In the genomic region with DNA sequence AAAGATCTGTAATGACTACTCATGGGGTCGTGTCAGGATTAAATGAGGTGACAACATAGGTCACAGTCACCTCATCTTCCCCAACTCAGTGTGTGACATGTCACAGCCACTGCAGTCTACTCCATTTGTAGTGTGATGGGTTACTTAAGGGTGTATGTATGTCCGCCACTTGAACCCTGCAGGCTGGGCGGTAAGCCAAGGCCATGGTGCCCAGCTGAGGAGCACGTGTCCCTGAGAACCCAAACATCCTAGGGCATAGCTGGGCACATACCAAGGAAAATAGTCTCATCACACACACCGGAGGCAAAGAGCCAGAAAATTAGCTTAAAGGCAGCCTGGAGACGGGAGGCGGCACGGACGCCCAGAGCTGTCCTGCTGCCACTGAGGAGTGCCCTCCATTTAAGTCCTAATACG, we compare ENCODE assay signal across 1 cellular context.
TF ChIP-seq lines count a peak whose summit lies in the region.

No MANE protein-coding gene starts in this region.

TF ChIP-seq in HepG2, 621 proteins besides CTCF, POLR2A, EP300 and RAD21:
- TF ChIP-seq ZNF331 (CRISPR knock-in tag; IDR thresholded peaks at IDR 0.05) (no peak), MXD4 (CRISPR knock-in tag; IDR thresholded peaks at IDR 0.05) (no peak), KDM6A (CRISPR knock-in tag; IDR thresholded peaks at IDR 0.05; ENCODE audit: low read depth) (no peak), NFIB (CRISPR knock-in tag; IDR thresholded peaks at IDR 0.05; ENCODE audit: borderline replicate concordance) (no peak), SNAI1 (CRISPR knock-in tag; IDR thresholded peaks at IDR 0.05; ENCODE audit: borderline replicate concordance) (no peak), ZNF615 (CRISPR knock-in tag; IDR thresholded peaks at IDR 0.05; ENCODE audit: borderline replicate concordance) (no peak), SOX5 (CRISPR knock-in tag; IDR thresholded peaks at IDR 0.05; ENCODE audit: borderline replicate concordance) (no peak), ATF7 (IDR thresholded peaks at IDR 0.05) (no peak), ATF7 (CRISPR knock-in tag; IDR thresholded peaks at IDR 0.05) (no peak), WIZ (CRISPR knock-in tag; IDR thresholded peaks at IDR 0.05) (no peak), NPAS2 (CRISPR knock-in tag; IDR thresholded peaks at IDR 0.05; ENCODE audit: borderline replicate concordance) (no peak), ZNF251 (CRISPR knock-in tag; IDR thresholded peaks at IDR 0.05) (no peak), IKZF4 (CRISPR knock-in tag; IDR thresholded peaks at IDR 0.05; ENCODE audit: borderline replicate concordance, low read depth, not compliant biosample characterization) (no peak), ZNF30 (CRISPR knock-in tag; IDR thresholded peaks at IDR 0.05) (no peak), HOXD1 (CRISPR knock-in tag; IDR thresholded peaks at IDR 0.05) (no peak), ZNF143 (CRISPR knock-in tag; IDR thresholded peaks at IDR 0.05) (no peak)
TF ChIP-seq in HepG2: peak in this region for 0.
